ENCODE assay signal across 6 cellular contexts in the genomic region with DNA sequence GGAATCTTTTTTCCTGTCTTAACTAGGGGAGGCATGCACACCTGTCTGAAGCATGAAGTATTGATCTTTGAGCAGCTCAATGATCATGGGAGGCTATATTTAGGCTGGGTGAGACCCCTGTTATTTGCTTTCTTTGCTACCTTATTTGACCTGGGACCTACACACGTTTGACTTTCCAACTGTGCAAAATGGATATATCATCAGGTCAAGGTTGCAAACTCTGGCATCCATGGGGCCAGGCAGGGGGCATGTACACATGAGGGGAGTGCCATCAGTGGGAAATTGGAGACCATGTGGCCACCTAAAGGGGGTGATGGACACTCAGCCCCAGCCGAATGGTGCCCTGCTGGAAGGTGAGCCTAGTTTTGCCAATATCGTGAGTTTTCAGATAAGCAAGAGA.
"Had no signal": no experiment of that assay in that cellular context is flagged by ENCODE, and none has a peak within 500 bp of the region (broad histone marks: within the 10 kb centered on the region; RNA-seq: fewer than 3 reads in every experiment).

No MANE protein-coding gene starts in this region.

- H3K4me1 Mint-ChIP-seq: IgD-negative memory B cell had no signal

- H3K4me3 ChIP-seq: K562 had no signal

- H3K4me3 Mint-ChIP-seq: IgD-negative memory B cell had no signal

- H3K9me3 Mint-ChIP-seq: IgD-negative memory B cell had no signal

- H3K27ac ChIP-seq: HL-60 had no signal

- H3K27me3 Mint-ChIP-seq: IgD-negative memory B cell had no signal

- FAIRE-seq: HTR-8/SVneo, K562 had no signal

- ATAC-seq: K562 had no signal

- DNase-seq: IMR-90, KBM-7 had no signal

- H3K36me3 Mint-ChIP-seq: IgD-negative memory B cell had no signal
